Comparison of ENCODE assay signal across 27 cellular contexts in genomic region chrX:139720979-139721378, GRCh38. TPM values are rescaled to one million over a fixed set of nuclear protein-coding genes. Genes with fewer than 3 reads are reported as not detected.
DNase-seq lines count a peak whose midpoint lies in the region; ATAC-seq, FAIRE-seq and TF ChIP-seq lines count a peak whose summit lies in the region.
"Had no signal": no experiment of that assay in that cellular context is flagged by ENCODE, and none has a peak within 500 bp of the region (broad histone marks: within the 10 kb centered on the region; RNA-seq: fewer than 3 reads in every experiment).

No MANE protein-coding gene starts in this region.

- H2AK5ac ChIP-seq in IMR-90 (ENCODE audit: low read depth, low read length): no peak overlapping the region

- no peak overlapping the region for H2AFZ ChIP-seq in IMR-90 (replicated peaks; ENCODE audit: low read length, poor library complexity)
- H2AFZ ChIP-seq: PC-9 had no signal

- H2BK5ac ChIP-seq in IMR-90 (ENCODE audit: low read depth, low read length, poor library complexity, severe bottlenecking): no peak overlapping the region

- FAIRE-seq in urothelium cell line (lab: Jason Lieb, UNC) (no peak), GM12892 (lab: Jason Lieb, UNC) (no peak)
- FAIRE-seq: GM18507 had no signal

- H3K23ac ChIP-seq in IMR-90 (ENCODE audit: low read depth, low read length): no peak overlapping the region

- H3K4me1 Mint-ChIP-seq in Caco-2 (ENCODE audit: low read depth, unreplicated experiment): peaks cover 8% of the 10 kb centered on the region

- H4K5ac ChIP-seq in IMR-90 (ENCODE audit: low read depth, low read length): no peak overlapping the region

- no peak overlapping the region for H4K91ac ChIP-seq in IMR-90 (ENCODE audit: insufficient read depth, low read depth, low read length)

- TF ChIP-seq POLR2A in IMR-90 (IDR thresholded peaks at IDR 0.05; ENCODE audit: low read depth, low read length) (no peak), GM12892 (IDR thresholded peaks at IDR 0.05; ENCODE audit: low read depth, low read length) (no peak)

- peak overlapping the region; percentile 37 for H3K27ac Mint-ChIP-seq in Caco-2 (ENCODE audit: unreplicated experiment)
- H3K27ac Mint-ChIP-seq: CD4-positive, CD25-positive, alpha-beta regulatory T cell had no signal

- no peak overlapping the region for H3K4me2 ChIP-seq in IMR-90 (ENCODE audit: low read depth, low read length)
- H3K4me2 ChIP-seq: BLaER1, PC-9 had no signal

- no peak overlapping the region for H3K4me3 ChIP-seq in Caco-2 (ENCODE audit: low read depth, low read length)
- no peak overlapping the region for H3K4me3 ChIP-seq in IMR-90 (ENCODE audit: insufficient read depth, low read depth, low read length)
- H3K4me3 ChIP-seq: BLaER1, MG63, PC-9, SJSA1 had no signal

- intact Hi-C loops in Caco-2 (cut with micrococcal nuclease; ENCODE audit: unreplicated experiment) (no loop called here), IMR-90 (cut with micrococcal nuclease) (loop anchor here (10.0 kb wide), 1 partner anchor 214 kb away; the partner anchor contains the start of gene ATP11C)

- no peak for ATAC-seq in IMR-90 (ENCODE audit: low read depth)

- H2BK20ac ChIP-seq in IMR-90 (ENCODE audit: low read depth, low read length): no peak overlapping the region

- no peak overlapping the region for H3K56ac ChIP-seq in IMR-90 (ENCODE audit: extremely low read depth, insufficient read depth, low read length)

- H3K4me1 ChIP-seq in Caco-2 (0 out of 2 replicates have a peak, but pooled peaks cover 7% of the 10 kb centered on the region), IMR-90 (ENCODE audit: control insufficient read depth, insufficient read depth, low read length) (no peaks in the 10 kb centered on the region)
- H3K4me1 ChIP-seq: BLaER1 had no signal

- dilution Hi-C loops in IMR-90 (cut with HindIII; ENCODE audit: low sequenced_read_pairs, unreplicated experiment): no loop called here

- H2AK9ac ChIP-seq in IMR-90 (replicated peaks; ENCODE audit: low read depth, low read length, poor library complexity): no peak overlapping the region

- H3K9me3 ChIP-seq in Caco-2: no peaks in the 10 kb centered on the region
- no peaks in the 10 kb centered on the region for H3K9me3 ChIP-seq in IMR-90 (ENCODE audit: control insufficient read depth, insufficient read depth, low read length)
- H3K9me3 ChIP-seq: BLaER1, MG63, SJSA1 had no signal

- H4K8ac ChIP-seq in IMR-90 (ENCODE audit: low read depth in 2 of 2, low read length in 2 of 2): no peak overlapping the region

- no peak overlapping the region for H3K9ac ChIP-seq in IMR-90 (ENCODE audit: low read depth, low read length)
- H3K9ac ChIP-seq: BLaER1 had no signal

- no peaks in the 10 kb centered on the region for H4K20me1 ChIP-seq in IMR-90 (ENCODE audit: insufficient read depth, low read length)

- H3K27ac ChIP-seq in IMR-90 (ENCODE audit: insufficient read depth, low read length): no peak overlapping the region
- H3K27ac ChIP-seq: BLaER1, PC-9, SJSA1 had no signal

- H3K4me3 Mint-ChIP-seq in Caco-2 (ENCODE audit: unreplicated experiment): no peak overlapping the region
- H3K4me3 Mint-ChIP-seq: CD4-positive, CD25-positive, alpha-beta regulatory T cell; H9 had no signal

- POLR2A ChIA-PET in Caco-2 (lab: Charles Lee) (no interaction called here), IMR-90 (lab: Charles Lee; ENCODE audit: unreplicated experiment) (no interaction called here)

- no peaks in the 10 kb centered on the region for H3K79me1 ChIP-seq in IMR-90 (ENCODE audit: low read depth in 1 of 2, low read length in 2 of 2)

- no peak overlapping the region for H3K14ac ChIP-seq in IMR-90 (replicated peaks; ENCODE audit: low read depth, low read length)

- H3K36me3 ChIP-seq in Caco-2 (ENCODE audit: control insufficient read depth, insufficient read depth, low read length) (no peaks in the 10 kb centered on the region), IMR-90 (ENCODE audit: control insufficient read depth, insufficient read depth, low read length) (no peaks in the 10 kb centered on the region)
- H3K36me3 ChIP-seq: BLaER1, MG63, SJSA1 had no signal

- H3K9me3 Mint-ChIP-seq in Caco-2 (ENCODE audit: unreplicated experiment): no peaks in the 10 kb centered on the region

- in situ Hi-C loops in IMR-90 (cut with MboI; ENCODE audit: low sequenced_read_pairs): no loop called here

- no CpG with 5 or more reads among the region's 6 CpGs for WGBS in IMR-90 (ENCODE audit: extremely low coverage in 2 of 2, insufficient read length in 1 of 2), 2 experiments

- H3K18ac ChIP-seq in IMR-90 (ENCODE audit: low read depth, low read length): no peak overlapping the region

- TF ChIP-seq CTCF in Caco-2 (IDR thresholded peaks at IDR 0.05; ENCODE audit: insufficient read depth in 1 of 2, low read depth in 1 of 2, low read length in 1 of 2, severe bottlenecking in 1 of 2, unreplicated experiment in 1 of 2) (no peak), IMR-90 (conservative IDR thresholded peaks at IDR 0.05; ENCODE audit: low read depth, low read length) (no peak)

- H3K27me3 ChIP-seq in Caco-2 (replicated peaks; ENCODE audit: control insufficient read depth, insufficient read depth, low read length) (no peaks in the 10 kb centered on the region), IMR-90 (ENCODE audit: control insufficient read depth, insufficient read depth, low read length) (no peaks in the 10 kb centered on the region)
- H3K27me3 ChIP-seq: MG63, SJSA1 had no signal

- CTCF ChIA-PET in Caco-2 (lab: Charles Lee) (no interaction called here), IMR-90 (lab: Yijun Ruan, JAX) (interaction anchor here (0.6 kb wide), 1 partner anchor 11 kb away, joined by 3 read pairs; no protein-coding TSS in a partner anchor)

- DNase-seq in Caco-2: no peak
- DNase-seq in IMR-90: no peak
- peak; percentile 3 for DNase-seq in NCI-H69 (lab: John Stamatoyannopoulos, UW)
- peak; percentile 0 for DNase-seq in left kidney (ENCODE audit: low read depth, low spot score)
- DNase-seq in ecto neural progenitor cell (ENCODE audit: low spot score): no peak
- DNase-seq in urothelium cell line (ENCODE audit: low spot score): no peak
- no peak for DNase-seq in GM12892 (ENCODE audit: insufficient read length)
- DNase-seq: CD4-positive, CD25-positive, alpha-beta regulatory T cell; DND-41; H9; KBM-7; MG63; NCI-H1105 treated with DMSO at 0.1 percent for 48 hours; NCI-H146; NCI-H1930; NCI-H226; NCI-H524; NCI-H774; NK-92 treated with Interleukin-12 subunit alpha and Interleukin-12 subunit beta, amount 100 ng/mL, for 24 hours; PC-9; Right ventricle myocardium superior; RPMI8226 had no signal

- no peaks in the 10 kb centered on the region; the same call in 1 of the 2 replicates for H3K9me1 ChIP-seq in IMR-90 (ENCODE audit: insufficient read depth, low read length)

- H2BK120ac ChIP-seq in IMR-90 (ENCODE audit: low read depth, low read length): no peak overlapping the region

- BruUV-seq in Caco-2 (replicated peaks; lab: Mats Ljungman, UMichigan) (no TSS peak), IMR-90 (replicated peaks; lab: Mats Ljungman, UMichigan) (no TSS peak)

- H2BK15ac ChIP-seq in IMR-90 (ENCODE audit: low read depth, low read length): no peak overlapping the region

- no peak overlapping the region for H3K4ac ChIP-seq in IMR-90 (ENCODE audit: low read depth, low read length)

- peaks cover 5% of the 10 kb centered on the region for H3K36me3 Mint-ChIP-seq in Caco-2 (ENCODE audit: insufficient read depth, unreplicated experiment)

- H3K27me3 Mint-ChIP-seq in Caco-2 (ENCODE audit: insufficient read depth, unreplicated experiment): no peaks in the 10 kb centered on the region
- H3K27me3 Mint-ChIP-seq: CD4-positive, CD25-positive, alpha-beta regulatory T cell had no signal

- TF ChIP-seq RAD21 in IMR-90 (IDR thresholded peaks at IDR 0.05; ENCODE audit: low read length): no peak

TF ChIP-seq in IMR-90, 13 proteins besides CTCF, POLR2A, EP300 and RAD21:
- TF ChIP-seq CEBPB (IDR thresholded peaks at IDR 0.05; ENCODE audit: low read depth, low read length) (no peak), NFE2L2 (IDR thresholded peaks at IDR 0.05; ENCODE audit: low read depth, low read length) (peak; percentile 77), MAFK (IDR thresholded peaks at IDR 0.05; ENCODE audit: low read depth, low read length) (peak; percentile 100)

RNA-seq across cellular contexts. Expression of gene MCF2, which starts 13.0 kb away (rescaled TPM):
- total RNA-seq in Caco-2 (2022) (not detected in 2 replicates), IMR-90 (2012; rRNA removed) (under 0.01 TPM in 1 of 2 replicates, not detected in the other)
- 0.07 TPM in 1 of 2 replicates, not detected in the other for polyA plus RNA-seq in IMR-90 (2012; rRNA removed)
- not detected in 2 replicates for polyA plus RNA-seq in IMR-90 (2012; cell fraction: cytosol; rRNA removed)
- polyA plus RNA-seq in IMR-90 (2012; cell fraction: nucleus; rRNA removed; ENCODE audit: low replicate concordance): 0.07 TPM in 1 of 2 replicates, not detected in the other
- polyA plus RNA-seq in GM12892 (2012; ENCODE audit: missing spikeins): 0.38 TPM
- total RNA-seq: A172, HT-29, PC-9 had no signal
- polyA plus RNA-seq: CD4-positive, CD25-positive, alpha-beta regulatory T cell had no signal

Comparison
In these comparisons a context has a peak if more than half of its experiments do, and no peak if none do; other contexts are left out.
1. DNase-seq: peak in NCI-H69 (single experiment) and left kidney (single experiment); none in Caco-2 (0 of 2), IMR-90 (single experiment), ecto neural progenitor cell (single experiment), urothelium cell line (single experiment) and GM12892 (single experiment).